In the genomic region with DNA sequence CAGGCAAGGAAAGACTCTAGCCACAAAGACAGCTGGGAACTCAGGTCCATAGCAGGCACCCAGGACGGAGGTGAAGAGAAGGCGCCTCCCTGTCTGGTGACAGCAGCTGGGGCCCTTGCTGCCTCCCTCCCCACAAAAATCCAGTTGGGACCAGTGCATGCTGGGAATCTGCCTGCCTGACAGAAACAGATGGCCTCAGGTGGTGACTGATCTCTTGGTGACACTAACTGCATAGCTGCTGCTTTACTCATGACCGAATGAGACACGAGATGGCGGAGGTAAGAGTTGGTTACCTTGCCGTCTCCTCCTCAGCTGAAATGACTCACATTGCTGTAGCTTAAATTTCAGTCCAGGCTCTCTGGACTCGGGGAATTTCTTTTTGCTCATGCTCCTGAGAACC, we compare ENCODE assay signal across 11 cellular contexts.
DNase-seq lines count a peak whose midpoint lies in the region; ATAC-seq and TF ChIP-seq lines count a peak whose summit lies in the region.
"Had no signal": no experiment of that assay in that cellular context is flagged by ENCODE, and none has a peak within 500 bp of the region (broad histone marks: within the 10 kb centered on the region; RNA-seq: fewer than 3 reads in every experiment).

No MANE protein-coding gene starts in this region.

- no peaks in the 10 kb centered on the region for H3K4me1 ChIP-seq in HEK293 (ENCODE audit: control insufficient read depth, insufficient read depth, low read length)

- H3K4me1 Mint-ChIP-seq in type B pancreatic cell (ENCODE audit: unreplicated experiment) (peaks cover 26% of the 10 kb centered on the region), T-cell (no peaks in the 10 kb centered on the region)

- DNase-seq in RKO (ENCODE audit: low spot score): peak; percentile 45
- DNase-seq in glomerular visceral epithelial cell (ENCODE audit: extremely low spot score): peak; percentile 82
- DNase-seq in type B pancreatic cell (ENCODE audit: extremely low spot score, unreplicated experiment): no peak
- DNase-seq in NK-92 treated with Interleukin-12 subunit alpha and Interleukin-12 subunit beta, amount 100 ng/mL, for 24 hours (lab: John Stamatoyannopoulos, UW): no peak
- DNase-seq in T-cell: no peak
- DNase-seq in activated effector memory CD4-positive, alpha-beta T cell treated with Interleukin-2 at 50 U/mL for 16 hours: no peak
- DNase-seq: activated CD4-positive, alpha-beta T cell treated with anti-CD3 and anti-CD28 coated beads, Interleukin-2, amount 50 U/mL, for 48 hours; amygdala; left colon; MV-4-11 had no signal

- H3K27ac Mint-ChIP-seq in type B pancreatic cell: peak overlapping the region; percentile 96
- H3K27ac Mint-ChIP-seq in T-cell: no peak overlapping the region

- H3K4me3 ChIP-seq in HEK293 (ENCODE audit: low read depth, low read length): no peak overlapping the region

- CTCF ChIA-PET in HEK293 (lab: Yijun Ruan, JAX): interaction anchor here (1.1 kb wide), 1 partner anchor 131 kb away, joined by 3 read pairs; no protein-coding TSS in a partner anchor
- CTCF ChIA-PET in T-cell (lab: Charles Lee): no interaction called here

- H3K9me3 ChIP-seq in HEK293 (ENCODE audit: control insufficient read depth, insufficient read depth, low read depth, low read length): no peaks in the 10 kb centered on the region

- POLR2A ChIA-PET in HEK293 (lab: Yijun Ruan, JAX): interaction anchor here (0.7 to 1.2 kb wide), 2 partner anchors 16 to 23 kb away, joined by 3 read pairs; no protein-coding TSS in a partner anchor
- POLR2A ChIA-PET in T-cell (lab: Charles Lee): no interaction called here

- H3K27me3 Mint-ChIP-seq in type B pancreatic cell (no peaks in the 10 kb centered on the region), T-cell (no peaks in the 10 kb centered on the region)

- no peak for ATAC-seq in T-cell (replicated peaks in 1 of 4)
- ATAC-seq: left colon had no signal

- H3K36me3 ChIP-seq in HEK293 (ENCODE audit: control insufficient read depth in 2 of 2, insufficient read depth in 1 of 2, low read length in 2 of 2): no peaks in the 10 kb centered on the region

- no peak overlapping the region for H3K27ac ChIP-seq in HEK293 (ENCODE audit: extremely low read depth, low read depth, low read length)

- TF ChIP-seq CTCF in HEK293 (tag by site-specific recombination; IDR thresholded peaks at IDR 0.05): no peak
- no peak for TF ChIP-seq CTCF in type B pancreatic cell (conservative IDR thresholded peaks at IDR 0.05)

- H3K4me3 Mint-ChIP-seq in type B pancreatic cell: peak overlapping the region; percentile 75
- H3K4me3 Mint-ChIP-seq in T-cell: no peak overlapping the region

- peaks cover 22% of the 10 kb centered on the region for H3K9me3 Mint-ChIP-seq in type B pancreatic cell
- no peaks in the 10 kb centered on the region for H3K9me3 Mint-ChIP-seq in T-cell

- peaks cover 7% of the 10 kb centered on the region for H3K36me3 Mint-ChIP-seq in type B pancreatic cell
- peaks cover 2% of the 10 kb centered on the region for H3K36me3 Mint-ChIP-seq in T-cell

TF ChIP-seq in HEK293, 187 proteins besides CTCF, POLR2A, EP300 and RAD21:
- no peak for TF ChIP-seq ZNF555 (tag by site-specific recombination; conservative IDR thresholded peaks at IDR 0.05)
- TF ChIP-seq ZNF184 (tag by site-specific recombination; IDR thresholded peaks at IDR 0.05): peak; percentile 35; the same call in 1 of the 2 replicates
- TF ChIP-seq SP7 (tag by site-specific recombination; IDR thresholded peaks at IDR 0.05): 0 out of 2 replicates have a peak, but pooled peaks have one; percentile 19
- TF ChIP-seq, protein P1, sequence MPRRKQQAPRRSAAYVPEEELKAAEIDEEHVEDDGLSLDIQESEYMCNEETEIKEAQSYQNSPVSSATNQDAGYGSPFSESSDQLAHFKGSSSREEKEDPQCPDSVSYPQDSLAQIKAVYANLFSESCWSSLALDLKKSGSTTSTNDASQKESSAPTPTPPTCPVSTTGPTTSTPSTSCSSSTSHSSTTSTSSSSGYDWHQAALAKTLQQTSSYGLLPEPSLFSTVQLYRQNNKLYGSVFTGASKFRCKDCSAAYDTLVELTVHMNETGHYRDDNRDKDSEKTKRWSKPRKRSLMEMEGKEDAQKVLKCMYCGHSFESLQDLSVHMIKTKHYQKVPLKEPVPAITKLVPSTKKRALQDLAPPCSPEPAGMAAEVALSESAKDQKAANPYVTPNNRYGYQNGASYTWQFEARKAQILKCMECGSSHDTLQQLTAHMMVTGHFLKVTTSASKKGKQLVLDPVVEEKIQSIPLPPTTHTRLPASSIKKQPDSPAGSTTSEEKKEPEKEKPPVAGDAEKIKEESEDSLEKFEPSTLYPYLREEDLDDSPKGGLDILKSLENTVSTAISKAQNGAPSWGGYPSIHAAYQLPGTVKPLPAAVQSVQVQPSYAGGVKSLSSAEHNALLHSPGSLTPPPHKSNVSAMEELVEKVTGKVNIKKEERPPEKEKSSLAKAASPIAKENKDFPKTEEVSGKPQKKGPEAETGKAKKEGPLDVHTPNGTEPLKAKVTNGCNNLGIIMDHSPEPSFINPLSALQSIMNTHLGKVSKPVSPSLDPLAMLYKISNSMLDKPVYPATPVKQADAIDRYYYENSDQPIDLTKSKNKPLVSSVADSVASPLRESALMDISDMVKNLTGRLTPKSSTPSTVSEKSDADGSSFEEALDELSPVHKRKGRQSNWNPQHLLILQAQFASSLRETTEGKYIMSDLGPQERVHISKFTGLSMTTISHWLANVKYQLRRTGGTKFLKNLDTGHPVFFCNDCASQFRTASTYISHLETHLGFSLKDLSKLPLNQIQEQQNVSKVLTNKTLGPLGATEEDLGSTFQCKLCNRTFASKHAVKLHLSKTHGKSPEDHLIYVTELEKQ (tag by site-specific recombination; IDR thresholded peaks at IDR 0.05; ENCODE audit: borderline replicate concordance): peak; percentile 62; the same call in 1 of the 2 replicates

Comparison
In these comparisons a context has a peak if more than half of its experiments do, and no peak if none do; other contexts are left out.
1. DNase-seq: peak in RKO (single experiment) and glomerular visceral epithelial cell (single experiment); none in type B pancreatic cell (single experiment), NK-92 treated with Interleukin-12 subunit alpha and Interleukin-12 subunit beta, amount 100 ng/mL, for 24 hours (single experiment), T-cell (0 of 34) and activated effector memory CD4-positive, alpha-beta T cell treated with Interleukin-2 at 50 U/mL for 16 hours (single experiment).